In the genomic region with DNA sequence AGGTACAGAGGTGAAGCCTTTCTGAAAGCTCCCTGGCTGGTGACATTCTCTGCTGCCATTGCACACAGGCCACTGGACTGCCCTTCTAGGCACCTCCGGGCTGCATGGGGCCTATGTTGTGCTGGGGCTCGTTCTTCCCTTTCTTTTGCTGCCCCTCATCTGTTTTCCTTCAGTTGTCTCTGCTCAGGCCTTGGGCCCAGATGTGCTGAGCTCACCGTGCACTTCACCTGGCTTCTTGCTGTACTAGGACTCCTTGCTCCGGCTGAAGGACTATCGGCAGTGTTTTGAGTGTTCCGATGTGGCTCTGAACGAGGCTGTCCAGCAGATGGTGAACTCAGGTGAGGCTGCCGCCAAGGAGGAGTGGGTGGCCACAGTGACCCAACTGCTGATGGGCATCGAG, we compare ENCODE assay signal across 25 cellular contexts.
"Had no signal": no experiment of that assay in that cellular context is flagged by ENCODE, and none has a peak within 500 bp of the region (broad histone marks: within the 10 kb centered on the region; RNA-seq: fewer than 3 reads in every experiment).

No MANE protein-coding gene starts in this region.

- H3K27ac Mint-ChIP-seq: activated CD8-positive, alpha-beta T cell treated with anti-CD3 and anti-CD28 coated beads for 36 hours had no signal

- H3K9me3 ChIP-seq: Peyer's patch, SJSA1 had no signal

- H3K27me3 ChIP-seq: Peyer's patch, SJSA1 had no signal

- H3K4me1 ChIP-seq: SJSA1 had no signal

- H3K9me3 Mint-ChIP-seq: activated CD8-positive, alpha-beta T cell treated with anti-CD3 and anti-CD28 coated beads for 36 hours; activated naive CD4-positive, alpha-beta T cell treated with anti-CD3 and anti-CD28 coated beads, Interleukin-2, amount 50 U/mL, for 72 hours had no signal

- H3K27me3 Mint-ChIP-seq: activated CD8-positive, alpha-beta T cell treated with anti-CD3 and anti-CD28 coated beads for 36 hours had no signal

- H3K4me3 Mint-ChIP-seq: activated CD8-positive, alpha-beta T cell treated with anti-CD3 and anti-CD28 coated beads for 36 hours had no signal

- DNase-seq: activated CD4-positive, alpha-beta T cell treated with anti-CD3 and anti-CD28 coated beads for 4 hours; activated CD8-positive, alpha-beta memory T cell treated with anti-CD3 and anti-CD28 coated beads, Interleukin-2, amount 50 U/mL, for 4 hours; activated CD8-positive, alpha-beta T cell treated with anti-CD3 and anti-CD28 coated beads for 36 hours; activated naive CD4-positive, alpha-beta T cell treated with Interleukin-2 at 50 U/mL for 16 hours; central memory CD4-positive, alpha-beta T cell; KBM-7; NCI-H1092; NCI-H1417; NCI-H2029; NCI-H2107; NCI-H2171 treated with DMSO at 0.1 percent for 48 hours; NCI-H226; NCI-H510A; NCI-H526 treated with DMSO at 0.1 percent for 48 hours; NCI-H82; Peyer's patch; Right ventricle myocardium superior; SW 1271; T-helper 2 cell; WERI-Rb-1 had no signal

- ATAC-seq: activated CD4-positive, CD25-positive, alpha-beta regulatory T cell treated with anti-CD3 and anti-CD28 coated beads, Interleukin-2, amount 50 U/mL, for 24 hours; activated CD8-positive, alpha-beta T cell treated with anti-CD3 and anti-CD28 coated beads for 36 hours; SK-N-SH treated with all-trans-retinoic acid at 6 μM for 48 hours had no signal

- H3K4me3 ChIP-seq: Peyer's patch, SJSA1 had no signal

- H3K27ac ChIP-seq: RWPE1, SJSA1, WERI-Rb-1 had no signal
